8 cellular contexts compared by ENCODE assay signal in genomic region chr19:29605653-29606419, GRCh38. TPM values are rescaled to one million over a fixed set of nuclear protein-coding genes. Genes with fewer than 3 reads are reported as not detected.
DNase-seq lines count a peak whose midpoint lies in the region; ATAC-seq and TF ChIP-seq lines count a peak whose summit lies in the region.

Gene POP4, plus strand, starts transcription at chr19:29606283. Its CDS starts 36 bp downstream, at chr19:29606319.

- in situ Hi-C loops in HAP-1 (cut with MboI; ENCODE audit: low sequenced_read_pairs): no loop called here

- H3K27me3 ChIP-seq in HAP-1 (ENCODE audit: low read depth) (no peaks in the 10 kb centered on the region), MM.1S (replicated peaks; ENCODE audit: insufficient read depth, low read length) (peaks cover 5% of the 10 kb centered on the region), SJCRH30 (no peaks in the 10 kb centered on the region), foreskin keratinocyte (no peaks in the 10 kb centered on the region), neuron (ENCODE audit: insufficient read depth, low read length) (no peaks in the 10 kb centered on the region), subcutaneous abdominal adipose tissue (ENCODE audit: control insufficient read depth in 5 of 5, insufficient read depth in 4 of 5, low read length in 5 of 5) (no peaks in the 10 kb centered on the region)

- H3K27ac ChIP-seq in MM.1S (ENCODE audit: low read length): peak within 1 kb of the TSS; percentile 54; the same call in 1 of the 2 replicates
- peak within 1 kb of the TSS; percentile 84 for H3K27ac ChIP-seq in SJCRH30
- peak within 1 kb of the TSS; percentile 88 for H3K27ac ChIP-seq in foreskin keratinocyte
- H3K27ac ChIP-seq in subcutaneous abdominal adipose tissue (ENCODE audit: low read depth, low read length): peak within 1 kb of the TSS; percentile 95

- no peak for TF ChIP-seq CTCF in MM.1S (IDR thresholded peaks at IDR 0.05; ENCODE audit: low read length)
- TF ChIP-seq CTCF in foreskin keratinocyte (conservative IDR thresholded peaks at IDR 0.05): no peak

- H3K9ac ChIP-seq in ES-I3 (ENCODE audit: low read depth, low read length) (peak within 1 kb of the TSS; percentile 80), MM.1S (ENCODE audit: low read length) (peak within 1 kb of the TSS; percentile 93), subcutaneous abdominal adipose tissue (ENCODE audit: low read length in 5 of 5) (peak within 1 kb of the TSS; percentile 86 to 100 (median 96))

- H3K36me3 ChIP-seq in ES-I3 (ENCODE audit: insufficient read depth, low read length) (no peaks in the 10 kb centered on the region; the same call in 1 of the 2 replicates), HAP-1 (replicated peaks) (peaks cover 6% of the 10 kb centered on the region; the same call in 1 of the 2 replicates), MM.1S (replicated peaks; ENCODE audit: insufficient read depth, low read length) (no peaks in the 10 kb centered on the region), SJCRH30 (no peaks in the 10 kb centered on the region), neuron (ENCODE audit: insufficient read depth, low read length) (peaks cover 4% of the 10 kb centered on the region), subcutaneous abdominal adipose tissue (ENCODE audit: control insufficient read depth in 5 of 5, insufficient read depth in 5 of 5, low read length in 5 of 5) (peaks cover 4 to 22% (median 18%) of the 10 kb centered on the region in 5 donors)

- H3K9me3 ChIP-seq in ES-I3 (ENCODE audit: control insufficient read depth, insufficient read depth, low read length): no peaks in the 10 kb centered on the region
- no peaks in the 10 kb centered on the region for H3K9me3 ChIP-seq in HAP-1
- H3K9me3 ChIP-seq in MM.1S (replicated peaks; ENCODE audit: insufficient read depth, low read length): no peaks in the 10 kb centered on the region
- H3K9me3 ChIP-seq in SJCRH30 (replicated peaks): no peaks in the 10 kb centered on the region
- no peaks in the 10 kb centered on the region for H3K9me3 ChIP-seq in neuron (ENCODE audit: low read length)
- H3K9me3 ChIP-seq in subcutaneous abdominal adipose tissue (ENCODE audit: control insufficient read depth in 5 of 5, low read length in 5 of 5): no peaks in the 10 kb centered on the region

- H3K79me2 ChIP-seq in MM.1S (ENCODE audit: low read length): peaks cover 16% of the 10 kb centered on the region

- H3K9me2 ChIP-seq in MM.1S (replicated peaks; ENCODE audit: insufficient read depth, low read length): no peaks in the 10 kb centered on the region

- ATAC-seq in foreskin keratinocyte: peak; percentile 85

- H3K4me3 ChIP-seq in HAP-1 (peak within 1 kb of the TSS; percentile 94), MM.1S (ENCODE audit: low read length) (peak within 1 kb of the TSS; percentile 83), SJCRH30 (peak within 1 kb of the TSS; percentile 84), neuron (ENCODE audit: low read length) (peak within 1 kb of the TSS; percentile 81), subcutaneous abdominal adipose tissue (ENCODE audit: low read depth in 1 of 5, low read length in 5 of 5) (peak within 1 kb of the TSS; percentile 87 to 100 (median 100))

- peak; percentile 88 to 98 for DNase-seq in HAP-1 (ENCODE audit: low spot score in 2 of 2)
- peak; percentile 98 for DNase-seq in MM.1S
- DNase-seq in SJCRH30: peak; percentile 97
- DNase-seq in activated gamma-delta T cell treated with anti-CD3 and anti-CD28 coated beads, Interleukin-2, amount 50 U/mL, for 16 hours (ENCODE audit: low read depth): peak; percentile 97
- peak; percentile 72 to 83 for DNase-seq in foreskin keratinocyte

- H4K20me1 ChIP-seq in MM.1S (ENCODE audit: insufficient read depth, low read length): no peaks in the 10 kb centered on the region

- H3K4me1 ChIP-seq in ES-I3 (ENCODE audit: insufficient read depth, low read length) (no peaks in the 10 kb centered on the region), HAP-1 (peaks cover 5% of the 10 kb centered on the region), MM.1S (ENCODE audit: low read length) (peaks cover 4% of the 10 kb centered on the region; the same call in 1 of the 2 replicates), SJCRH30 (no peaks in the 10 kb centered on the region), foreskin keratinocyte (no peaks in the 10 kb centered on the region), neuron (ENCODE audit: insufficient read depth, low read length) (peaks cover 8% of the 10 kb centered on the region), subcutaneous abdominal adipose tissue (ENCODE audit: control insufficient read depth in 5 of 5, insufficient read depth in 5 of 5, low read length in 5 of 5) (peaks cover 4 to 22% (median 16%) of the 10 kb centered on the region in 5 donors)

- H2AFZ ChIP-seq in MM.1S (ENCODE audit: low read length) (peak within 1 kb of the TSS; percentile 53), neuron (ENCODE audit: low read depth, low read length) (peak within 1 kb of the TSS; percentile 18)

- H3K4me2 ChIP-seq in MM.1S (ENCODE audit: low read depth, low read length): peak within 1 kb of the TSS; percentile 90

- no peaks in the 10 kb centered on the region; the same call in 1 of the 2 replicates for H3F3A ChIP-seq in MM.1S (ENCODE audit: insufficient read depth, low read length)

RNA-seq across cellular contexts. Expression of gene POP4, which starts in this region (rescaled TPM):
- total RNA-seq in SJCRH30 (2014; rRNA removed; shearing (Covaris generic)): 81.1 and 81.9 TPM in 2 replicates
- 88.1 and 92.2 TPM in 2 replicates for total RNA-seq in foreskin keratinocyte
- 90.7 and 101 TPM in 2 replicates for polyA plus RNA-seq in foreskin keratinocyte

Comparison
In these comparisons a context has a peak if more than half of its experiments do, and no peak if none do; other contexts are left out.
1. Peak in every context shown above with its lines: DNase-seq, ATAC-seq, H3K4me3 ChIP-seq and H3K27ac ChIP-seq.